In genomic region chr18:72283148-72283925, GRCh38 we compare ENCODE assay signal across 22 cellular contexts.
"Had no signal": no experiment of that assay in that cellular context is flagged by ENCODE, and none has a peak within 500 bp of the region (broad histone marks: within the 10 kb centered on the region; RNA-seq: fewer than 3 reads in every experiment).

No MANE protein-coding gene starts in this region.

- H3K4me1 ChIP-seq: right lobe of liver, stomach, thyroid gland, upper lobe of left lung, vagina had no signal

- H3K27ac ChIP-seq: neutrophil, right lobe of liver, stomach, thyroid gland, upper lobe of left lung, vagina had no signal

- ATAC-seq: activated CD8-positive, alpha-beta memory T cell treated with anti-CD3 and anti-CD28 coated beads, Interleukin-2, amount 10 ng/mL, durations not matched to agents 7 days and 5 days; activated CD8-positive, alpha-beta T cell treated with anti-CD3 and anti-CD28 coated beads, Interleukin-2, amount 10 ng/mL, durations not matched to agents 7 days and 5 days; activated naive CD8-positive, alpha-beta T cell treated with anti-CD3 and anti-CD28 coated beads, Interleukin-2, amount 50 U/mL, for 24 hours; effector memory CD8-positive, alpha-beta T cell; right lobe of liver had no signal

- H3K36me3 ChIP-seq: neutrophil, right lobe of liver, stomach, thyroid gland, upper lobe of left lung, vagina had no signal

- H3K27me3 ChIP-seq: neutrophil, right lobe of liver, stomach, thyroid gland, upper lobe of left lung, vagina had no signal

- H3K9me3 ChIP-seq: neutrophil, right lobe of liver, thyroid gland, upper lobe of left lung, vagina had no signal

- H3K4me3 ChIP-seq: right lobe of liver, stomach, thyroid gland, upper lobe of left lung, vagina had no signal

- DNase-seq: activated B cell treated with CpG ODN at 0.5 μM for 24 hours; activated CD8-positive, alpha-beta memory T cell treated with anti-CD3 and anti-CD28 coated beads, Interleukin-2, amount 10 ng/mL, durations not matched to agents 7 days and 5 days; activated CD8-positive, alpha-beta T cell treated with anti-CD3 and anti-CD28 coated beads, Interleukin-2, amount 10 ng/mL, durations not matched to agents 7 days and 5 days; activated naive CD8-positive, alpha-beta T cell treated with anti-CD3 and anti-CD28 coated beads, Interleukin-2, amount 50 U/mL, for 24 hours; activated T-cell treated with anti-CD3 and anti-CD28 coated beads, Interleukin-2, amount 50 U/mL, for 48 hours; amygdala; caudate nucleus; cortex of kidney; effector memory CD8-positive, alpha-beta T cell; erythroblast; head of caudate nucleus; hippocampal formation; naive B cell; nephron progenitor cell; right lobe of liver; stimulated activated CD4-positive, alpha-beta T cell treated with anti-CD3 and anti-CD28 coated beads, Interleukin-4, amount 100 ng/mL, for 1 hour; stomach; T1000; thyroid gland; upper lobe of left lung had no signal
